Comparison of ENCODE assay signal across 27 cellular contexts in genomic region chr12:116644806-116645205, GRCh38.
"Had no signal": no experiment of that assay in that cellular context is flagged by ENCODE, and none has a peak within 500 bp of the region (broad histone marks: within the 10 kb centered on the region; RNA-seq: fewer than 3 reads in every experiment).

No MANE protein-coding gene starts in this region.

- H3K27me3 ChIP-seq: hepatocyte, neural progenitor cell, neutrophil, right atrium auricular region, right lobe of liver, stomach, testis, thyroid gland, transverse colon, upper lobe of left lung, vagina had no signal

- H3K4me3 ChIP-seq: hepatocyte, lower lobe of right lung, neural progenitor cell, right atrium auricular region, right lobe of liver, smooth muscle cell, stomach, testis, thyroid gland, transverse colon, upper lobe of left lung, vagina had no signal

- ATAC-seq: left lobe of liver; lower lobe of right lung; natural killer cell; right lobe of liver; stimulated activated naive B cell treated with anti-CD40 and anti-IgM and Interleukin-4, amounts not matched to agents 10 μg/mL and 1 μg/mL and 100 μg/mL, for 72 hours; stimulated activated naive CD8-positive, alpha-beta T cell treated with anti-CD3 and anti-CD28 coated beads, Interleukin-15, Interleukin-2, amounts not matched to agents 100 U/mL and 50 U/mL, for 24 hours had no signal

- H3K4me3 Mint-ChIP-seq: mesothelial cell of epicardium; naive B cell; natural killer cell; nephron progenitor cell; neural progenitor cell; stimulated activated naive B cell treated with anti-CD40 and anti-IgM and Interleukin-4, amounts not matched to agents 10 μg/mL and 1 μg/mL and 100 μg/mL, for 72 hours had no signal

- H3K27ac ChIP-seq: hepatocyte, lower lobe of right lung, neural progenitor cell, neutrophil, parathyroid adenoma, right atrium auricular region, right lobe of liver, stomach, testis, thyroid gland, transverse colon, upper lobe of left lung, vagina had no signal

- H3K9me3 ChIP-seq: lower lobe of right lung, neutrophil, right atrium auricular region, right lobe of liver, testis, thyroid gland, transverse colon, upper lobe of left lung, vagina had no signal

- H3K36me3 ChIP-seq: lower lobe of right lung, neural progenitor cell, neutrophil, right atrium auricular region, right lobe of liver, stomach, thyroid gland, transverse colon, upper lobe of left lung, vagina had no signal

- H3K27ac Mint-ChIP-seq: mesothelial cell of epicardium; naive B cell; natural killer cell; nephron progenitor cell; neural progenitor cell; stimulated activated naive B cell treated with anti-CD40 and anti-IgM and Interleukin-4, amounts not matched to agents 10 μg/mL and 1 μg/mL and 100 μg/mL, for 72 hours had no signal

- H3K4me1 ChIP-seq: lower lobe of right lung, parathyroid adenoma, right atrium auricular region, stomach, testis, thyroid gland, vagina had no signal

- H3K36me3 Mint-ChIP-seq: mesothelial cell of epicardium, natural killer cell, neural progenitor cell had no signal

- DNase-seq: islet precursor cell; lower lobe of right lung; mammary epithelial cell; mesenchymal stem cell; naive B cell; natural killer cell; nephron progenitor cell; occipital lobe; right lobe of liver; stimulated activated CD4-positive, alpha-beta T cell treated with anti-CD3 and anti-CD28 coated beads, Interleukin-1b, Interleukin-23, amount 100 ng/mL, for 48 hours; stimulated activated CD4-positive, alpha-beta T cell treated with anti-CD3 and anti-CD28 coated beads, Interleukin-2, amount 100 ng/mL, for 48 hours; stimulated activated naive B cell treated with anti-CD40 and anti-IgM and Interleukin-4, amounts not matched to agents 10 μg/mL and 1 μg/mL and 100 μg/mL, for 72 hours; stimulated activated naive CD8-positive, alpha-beta T cell treated with anti-CD3 and anti-CD28 coated beads, Interleukin-15, Interleukin-2, amounts not matched to agents 100 U/mL and 50 U/mL, for 24 hours; stomach; testis; thyroid gland; transverse colon; upper lobe of left lung had no signal

- H3K4me1 Mint-ChIP-seq: naive B cell; natural killer cell; stimulated activated naive B cell treated with anti-CD40 and anti-IgM and Interleukin-4, amounts not matched to agents 10 μg/mL and 1 μg/mL and 100 μg/mL, for 72 hours had no signal
